Comparison of ENCODE assay signal across 1 cellular context in the genomic region with DNA sequence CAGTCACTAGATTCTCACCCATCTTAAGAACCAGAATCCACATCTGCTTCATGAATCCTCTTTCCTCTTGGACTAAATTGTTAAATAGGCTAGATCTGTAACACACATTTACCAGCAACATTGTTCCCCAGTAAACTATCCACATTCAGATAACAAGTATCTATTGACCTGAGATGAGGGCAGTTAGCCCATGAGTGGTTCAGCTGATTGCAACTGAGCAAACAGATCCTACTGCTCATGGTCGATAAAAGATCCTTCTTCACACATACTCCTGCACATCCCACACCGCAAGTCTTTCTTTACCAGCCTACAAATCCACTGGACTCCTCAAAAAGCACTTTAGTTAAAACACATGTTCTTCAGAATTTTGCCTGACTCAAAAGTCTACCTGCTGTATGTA.
TF ChIP-seq lines count a peak whose summit lies in the region.

No MANE protein-coding gene starts in this region.

TF ChIP-seq in endothelial cell of umbilical vein, 7 proteins besides CTCF, POLR2A, EP300 and RAD21:
- TF ChIP-seq GATA2 (IDR thresholded peaks at IDR 0.05; ENCODE audit: insufficient read depth, insufficient read length, low read depth, low read length) (no peak), MYC (IDR thresholded peaks at IDR 0.05; ENCODE audit: low read depth, low read length) (no peak), POLR2AphosphoS5 (IDR thresholded peaks at IDR 0.05; ENCODE audit: insufficient read depth, low read depth, low read length) (no peak), EZH2 (IDR thresholded peaks at IDR 0.05; ENCODE audit: borderline replicate concordance, low read depth, low read length, severe bottlenecking) (no peak), JUN (IDR thresholded peaks at IDR 0.05; ENCODE audit: borderline replicate concordance, insufficient read depth, insufficient read length, low read depth) (no peak)
- TF ChIP-seq, protein P1, sequence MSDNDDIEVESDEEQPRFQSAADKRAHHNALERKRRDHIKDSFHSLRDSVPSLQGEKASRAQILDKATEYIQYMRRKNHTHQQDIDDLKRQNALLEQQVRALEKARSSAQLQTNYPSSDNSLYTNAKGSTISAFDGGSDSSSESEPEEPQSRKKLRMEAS (IDR thresholded peaks at IDR 0.05; ENCODE audit: insufficient read depth, insufficient read length) = no peak
